Comparison of ENCODE assay signal across 8 cellular contexts in the genomic region with DNA sequence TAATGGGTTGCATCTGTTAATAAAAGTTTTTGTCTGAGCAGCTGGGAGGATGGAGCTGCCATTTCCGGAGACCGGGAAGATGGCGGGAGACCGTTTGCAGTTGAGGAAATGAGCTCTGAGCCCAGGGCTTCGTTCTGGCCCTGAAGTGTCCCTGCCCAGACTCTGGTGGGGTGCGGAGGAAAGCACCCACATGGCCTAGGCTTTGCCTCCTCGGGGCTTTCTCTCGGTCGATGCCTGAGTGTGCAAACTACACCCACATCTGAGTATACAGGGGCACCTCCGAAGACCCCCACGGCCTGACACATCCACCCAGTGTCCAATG. TPM values are rescaled to one million over a fixed set of nuclear protein-coding genes. Genes with fewer than 3 reads are reported as not detected.
A peak's percentile ranks its signal among the peaks of the same experiment; 100 is the strongest.
DNase-seq lines count a peak whose midpoint lies in the region; ATAC-seq and TF ChIP-seq lines count a peak whose summit lies in the region.

No MANE protein-coding gene starts in this region.

- DNase-seq in SIG-M5 treated with dmso at 0.1 percent for 504 hours (lab: John Stamatoyannopoulos, UW; ENCODE audit: unreplicated experiment) (no peak), NK-92 (lab: John Stamatoyannopoulos, UW; ENCODE audit: unreplicated experiment) (no peak), NCI-H2107 (lab: John Stamatoyannopoulos, UW) (no peak), NOMO-1 (lab: John Stamatoyannopoulos, UW; ENCODE audit: unreplicated experiment in 2 of 2) (no peak)

- no peaks in the 10 kb centered on the region for H3K27me3 Mint-ChIP-seq in brain

- peak overlapping the region; percentile 79 for H3K9ac ChIP-seq in mucosa of stomach (ENCODE audit: low read length)

- peaks cover 0 to 4% (median 0%) of the 10 kb centered on the region in 5 experiments for H3K9me3 Mint-ChIP-seq in brain

- peaks cover 23% of the 10 kb centered on the region for H3K4me1 ChIP-seq in mucosa of stomach (ENCODE audit: control insufficient read depth, insufficient read depth, low read length)

- peaks cover 20% of the 10 kb centered on the region for H3K27me3 ChIP-seq in mucosa of stomach (ENCODE audit: control insufficient read depth, insufficient read depth, low read length)

- H3K4me3 ChIP-seq in mucosa of stomach (ENCODE audit: low read length): peak overlapping the region; percentile 88

- H3K4me3 Mint-ChIP-seq in brain: peak overlapping the region in 4 of 5 experiments; percentile 74 to 85 (median 81)

- H3K36me3 ChIP-seq in mucosa of stomach (ENCODE audit: control insufficient read depth, insufficient read depth, low read length): no peaks in the 10 kb centered on the region

- H3K4me1 Mint-ChIP-seq in brain: peaks cover 46% of the 10 kb centered on the region

- ATAC-seq in GM19023 (IDR thresholded peaks at IDR 0.05; ENCODE audit: unreplicated experiment) (peak; percentile 26), HG03103 (IDR thresholded peaks at IDR 0.05; ENCODE audit: low read depth, unreplicated experiment) (peak; percentile 17)

- H3K36me3 Mint-ChIP-seq in brain: no peaks in the 10 kb centered on the region

- H3K9me3 ChIP-seq in mucosa of stomach (ENCODE audit: control insufficient read depth, low read length): no peaks in the 10 kb centered on the region

- H3K27ac Mint-ChIP-seq in brain: peak overlapping the region; percentile 33 to 94 (median 91)

- no peak for TF ChIP-seq CTCF in brain (conservative IDR thresholded peaks at IDR 0.05)

RNA-seq across cellular contexts. Expression of gene NANOS3, which starts 15.6 kb away (rescaled TPM):
- 14.6 TPM for polyA plus RNA-seq in brain (ENCODE audit: insufficient read depth, low read depth, low replicate concordance)

RNA-seq across cellular contexts. Expression of gene BRME1, which starts 44.6 kb away (rescaled TPM):
- 19.0 TPM for polyA plus RNA-seq in brain (ENCODE audit: insufficient read depth, low read depth, low replicate concordance)

RNA-seq across cellular contexts. Expression of gene CC2D1A, which starts 44.6 kb away (rescaled TPM):
- polyA plus RNA-seq in brain (ENCODE audit: insufficient read depth, low read depth, low replicate concordance): 75.2 TPM
